In genomic region chr16:18347742-18348141, GRCh38 we compare ENCODE assay signal across 7 cellular contexts. TPM values are rescaled to one million over a fixed set of nuclear protein-coding genes. Genes with fewer than 3 reads are reported as not detected.
"Had no signal": no experiment of that assay in that cellular context is flagged by ENCODE, and none has a peak within 500 bp of the region (broad histone marks: within the 10 kb centered on the region; RNA-seq: fewer than 3 reads in every experiment).

No MANE protein-coding gene starts in this region.

RNA-seq across cellular contexts. Expression of gene NPIPA8, which starts 11.2 kb away (rescaled TPM):
- total RNA-seq: cardiac muscle cell, dermis blood vessel endothelial cell, epithelial cell of proximal tubule, fibroblast of lung, hepatocyte, myocyte, smooth muscle cell had no signal
- polyA plus RNA-seq: cardiac muscle cell, hepatocyte, smooth muscle cell had no signal
